In the genomic region with DNA sequence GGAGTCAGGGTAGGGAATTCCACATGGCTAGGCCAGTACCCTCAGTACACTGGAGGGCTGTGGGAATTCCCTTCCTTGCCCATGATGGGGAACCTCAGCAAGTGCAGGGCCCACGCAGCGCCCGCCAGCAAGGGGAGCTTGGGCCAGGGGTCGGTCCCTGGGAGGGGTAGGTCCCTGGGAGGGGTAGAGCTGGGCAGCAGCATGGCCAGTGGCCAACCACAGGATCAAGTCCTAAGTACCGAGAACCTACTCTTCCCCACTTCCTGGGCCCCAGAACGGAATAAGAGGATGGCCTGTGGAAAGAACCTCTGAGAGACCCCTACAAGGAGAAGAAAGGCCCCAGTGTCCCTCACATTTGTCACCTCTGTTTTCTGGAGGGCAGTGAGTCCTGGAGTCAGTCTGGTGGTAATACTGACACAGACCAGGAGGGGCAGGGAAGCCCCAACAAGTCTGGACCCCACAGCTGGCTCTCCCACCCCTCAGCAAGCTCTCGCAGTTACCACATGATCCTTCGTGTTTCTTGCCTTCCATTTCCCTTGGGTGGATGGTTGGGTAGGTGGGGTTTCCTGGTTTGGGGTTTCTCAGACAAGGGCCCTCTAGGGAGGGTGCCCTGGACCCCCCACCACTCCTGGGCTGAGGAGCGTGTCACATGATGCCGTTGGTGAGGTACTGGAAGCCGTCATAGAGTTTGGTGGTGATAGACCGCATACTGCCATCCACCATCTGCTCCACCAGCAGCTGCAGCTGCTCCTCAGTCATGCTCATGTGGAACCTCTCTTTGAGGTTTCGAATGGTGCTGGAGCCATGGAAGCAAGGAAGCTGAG, we compare ENCODE assay signal across 12 cellular contexts. TPM values are rescaled to one million over a fixed set of nuclear protein-coding genes. Genes with fewer than 3 reads are reported as not detected.
DNase-seq lines count a peak whose midpoint lies in the region; ATAC-seq, FAIRE-seq and TF ChIP-seq lines count a peak whose summit lies in the region.
"Had no signal": no experiment of that assay in that cellular context is flagged by ENCODE, and none has a peak within 500 bp of the region (broad histone marks: within the 10 kb centered on the region; RNA-seq: fewer than 3 reads in every experiment).

No MANE protein-coding gene starts in this region.

- peak overlapping the region; percentile 59 to 87 (median 62) for H3K27ac Mint-ChIP-seq in IgD-negative memory B cell

- no peaks in the 10 kb centered on the region for H3K27me3 Mint-ChIP-seq in IgD-negative memory B cell

- H3K79me2 ChIP-seq in DOHH2 (ENCODE audit: control insufficient read depth, low read length): peaks cover 9% of the 10 kb centered on the region

- H3K36me3 Mint-ChIP-seq in IgD-negative memory B cell: no peaks in the 10 kb centered on the region

- H3K4me3 ChIP-seq in DOHH2 (ENCODE audit: low read length): no peak overlapping the region
- no peak overlapping the region for H3K4me3 ChIP-seq in bronchial epithelial cell (ENCODE audit: low read depth, low read length)
- H3K4me3 ChIP-seq in neutrophil (ENCODE audit: low read depth in 1 of 2, low read length in 1 of 2): no peak overlapping the region
- H3K4me3 ChIP-seq: testis had no signal

- H3K4me2 ChIP-seq in DOHH2 (ENCODE audit: low read length): no peak overlapping the region

- no peaks in the 10 kb centered on the region for H3K4me1 ChIP-seq in DOHH2 (ENCODE audit: control insufficient read depth, low read length)
- peaks cover 0 to 6% of the 10 kb centered on the region in 2 experiments for H3K4me1 ChIP-seq in neutrophil (ENCODE audit: control insufficient read depth in 1 of 2, insufficient read depth in 1 of 2, low read depth in 1 of 2, low read length in 1 of 2)
- H3K4me1 ChIP-seq: testis had no signal

- H3K27ac ChIP-seq in DOHH2 (ENCODE audit: low read depth, low read length): no peak overlapping the region
- H3K27ac ChIP-seq in neutrophil: peak overlapping the region; percentile 49
- H3K27ac ChIP-seq: testis had no signal

- peaks cover 75% of the 10 kb centered on the region for H3K36me3 ChIP-seq in DOHH2 (ENCODE audit: control insufficient read depth, low read length)
- H3K36me3 ChIP-seq in bronchial epithelial cell (ENCODE audit: control insufficient read depth, insufficient read depth, low read length): peaks cover 39% of the 10 kb centered on the region
- peaks cover 98% of the 10 kb centered on the region for H3K36me3 ChIP-seq in neutrophil

- no peak for DNase-seq in bronchial epithelial cell (ENCODE audit: low read depth)
- DNase-seq in stimulated activated CD4-positive, alpha-beta T cell treated with anti-CD3 and anti-CD28 coated beads, Interleukin-15, amount 100 ng/mL, for 24 hours: no peak
- no peak for DNase-seq in RPMI8226
- DNase-seq: activated T-cell treated with anti-CD3 and anti-CD28 coated beads, Interleukin-2, amount 50 U/mL, for 1 hour; hypothalamus; NCI-H526; testis had no signal

- no peaks in the 10 kb centered on the region for H3F3A ChIP-seq in DOHH2 (ENCODE audit: control insufficient read depth, insufficient read depth)

- H4K20me1 ChIP-seq in DOHH2 (ENCODE audit: control insufficient read depth, insufficient read depth, low read depth, low read length): no peaks in the 10 kb centered on the region

- H3K9me3 ChIP-seq in DOHH2 (ENCODE audit: control insufficient read depth, insufficient read depth, low read length) (no peaks in the 10 kb centered on the region), neutrophil (no peaks in the 10 kb centered on the region)
- H3K9me3 ChIP-seq: testis had no signal

- no peak for ATAC-seq in GM19395 (IDR thresholded peaks at IDR 0.05; ENCODE audit: unreplicated experiment)

- H3K9me2 ChIP-seq in DOHH2 (replicated peaks; ENCODE audit: control insufficient read depth, low read length): no peaks in the 10 kb centered on the region

- H3K27me3 ChIP-seq in DOHH2 (ENCODE audit: control insufficient read depth, low read length) (no peaks in the 10 kb centered on the region), bronchial epithelial cell (ENCODE audit: control insufficient read depth, insufficient read depth, low read length) (no peaks in the 10 kb centered on the region), neutrophil (no peaks in the 10 kb centered on the region)
- H3K27me3 ChIP-seq: testis had no signal

- peak; percentile 32 for FAIRE-seq in bronchial epithelial cell (lab: Jason Lieb, UNC)
- FAIRE-seq: G401.6 had no signal

- no peaks in the 10 kb centered on the region for H3K9me3 Mint-ChIP-seq in IgD-negative memory B cell

- no peak overlapping the region for H3K4me3 Mint-ChIP-seq in IgD-negative memory B cell

- TF ChIP-seq CTCF in DOHH2 (IDR thresholded peaks at IDR 0.05; ENCODE audit: low read depth, low read length, poor library complexity, severe bottlenecking) (peak; percentile 22), bronchial epithelial cell (IDR thresholded peaks at IDR 0.05; ENCODE audit: insufficient read depth, low read length, severe bottlenecking) (no peak), neutrophil (IDR thresholded peaks at IDR 0.05) (no peak)

- peaks cover 0 to 6% (median 5%) of the 10 kb centered on the region in 3 donors for H3K4me1 Mint-ChIP-seq in IgD-negative memory B cell

RNA-seq across cellular contexts. Expression of a gene that starts 10.3 kb away (rescaled TPM):
- polyA plus RNA-seq in IgD-negative memory B cell: 3.0 TPM
- total RNA-seq in bronchial epithelial cell: 9.0 and 12.8 TPM in 2 replicates

RNA-seq across cellular contexts. Expression of a gene that starts 34.8 kb away (rescaled TPM):
- polyA plus RNA-seq in IgD-negative memory B cell: 67.9 TPM
- total RNA-seq in bronchial epithelial cell: 20.8 and 30.9 TPM in 2 replicates

RNA-seq across cellular contexts. Expression of a gene that starts 37.9 kb away (rescaled TPM):
- 252 TPM for polyA plus RNA-seq in IgD-negative memory B cell
- 259 and 280 TPM in 2 replicates for total RNA-seq in bronchial epithelial cell

RNA-seq across cellular contexts. Expression of a gene that starts 54.6 kb away (rescaled TPM):
- polyA plus RNA-seq in IgD-negative memory B cell: 106 TPM
- 8.8 and 16.6 TPM in 2 replicates for total RNA-seq in bronchial epithelial cell
